ENCODE assay signal across 8 cellular contexts in genomic region chr4:3388461-3389185, GRCh38. TPM values are rescaled to one million over a fixed set of nuclear protein-coding genes. Genes with fewer than 3 reads are reported as not detected.
A peak's percentile ranks its signal among the peaks of the same experiment; 100 is the strongest.
DNase-seq lines count a peak whose midpoint lies in the region; ATAC-seq and TF ChIP-seq lines count a peak whose summit lies in the region.

No MANE protein-coding gene starts in this region.

- H3K4me3 Mint-ChIP-seq in GM23338 (peak overlapping the region; percentile 47), natural killer cell (peak overlapping the region; percentile 54)

- intact Hi-C loops in dorsolateral prefrontal cortex (cut with DNase I): no loop called here
- intact Hi-C loops in natural killer cell (cut with micrococcal nuclease): no loop called here

- no peak for TF ChIP-seq POLR2A in NB4 (IDR thresholded peaks at IDR 0.05; ENCODE audit: extremely low read depth, insufficient read length)

- H3K79me2 ChIP-seq in GM23338 (replicated peaks; ENCODE audit: insufficient read depth): no peaks in the 10 kb centered on the region

- no peaks in the 10 kb centered on the region for H3K9me2 ChIP-seq in GM23338 (ENCODE audit: insufficient read depth)

- no peak overlapping the region for H2AFZ ChIP-seq in GM23338

- H3K9me3 Mint-ChIP-seq in GM23338 (no peaks in the 10 kb centered on the region), natural killer cell (no peaks in the 10 kb centered on the region)

- no peaks in the 10 kb centered on the region for H3K36me3 ChIP-seq in GM23338 (ENCODE audit: insufficient read depth)

- peak overlapping the region; percentile 44; the same call in 1 of the 2 replicates for H3K4me2 ChIP-seq in GM23338

- H3K4me1 Mint-ChIP-seq in GM23338 (peaks cover 69% of the 10 kb centered on the region), natural killer cell (peaks cover 19 to 36% of the 10 kb centered on the region in 2 donors)

- H3K27ac ChIP-seq in GM23338 (ENCODE audit: low read depth) (no peak overlapping the region), dorsolateral prefrontal cortex (peak overlapping the region in 50 of 59 donors; percentile 1 to 87 (median 70))

- peaks cover 42% of the 10 kb centered on the region for H3K4me1 ChIP-seq in GM23338 (ENCODE audit: insufficient read depth)

- H3K27me3 Mint-ChIP-seq in GM23338 (ENCODE audit: insufficient read depth, low read depth, poor library complexity) (peaks cover 13% of the 10 kb centered on the region), natural killer cell (ENCODE audit: low read depth in 2 of 2) (peaks cover 6 to 16% of the 10 kb centered on the region in 2 donors)

- H3K27ac Mint-ChIP-seq in GM23338 (peak overlapping the region; percentile 40; the same call in 1 of the 2 replicates), natural killer cell (peak overlapping the region in 1 of 2 donors; percentile 77)

- no peaks in the 10 kb centered on the region for H4K20me1 ChIP-seq in GM23338 (replicated peaks; ENCODE audit: insufficient read depth)

- H3K36me3 Mint-ChIP-seq in GM23338 (ENCODE audit: low read depth) (no peaks in the 10 kb centered on the region; the same call in 2 of the 3 replicates), natural killer cell (no peaks in the 10 kb centered on the region)

- H3K27me3 ChIP-seq in GM23338 (ENCODE audit: insufficient read depth) (no peaks in the 10 kb centered on the region), dorsolateral prefrontal cortex (no peaks in the 10 kb centered on the region)

- H3K4me3 ChIP-seq in GM23338 (no peak overlapping the region), NB4 (ENCODE audit: low read depth, low read length) (peak overlapping the region; percentile 42), dorsolateral prefrontal cortex (peak overlapping the region in 40 of 59 donors; percentile 1 to 52 (median 28))

- no peaks in the 10 kb centered on the region for H3F3A ChIP-seq in GM23338 (replicated peaks; ENCODE audit: low read depth)

- DNase-seq in GM04503 (ENCODE audit: low read depth) (peak; percentile 72), GM23338 (ENCODE audit: low spot score) (no peak), NB4 (ENCODE audit: low read depth) (peak; percentile 79), dorsolateral prefrontal cortex (no peak), natural killer cell (no peak), activated T-cell treated with anti-CD3 and anti-CD28 coated beads for 4 hours (no peak)
- no peak for DNase-seq in effector CD8-positive, alpha-beta T cell (lab: John Stamatoyannopoulos, UW)
- DNase-seq in stimulated activated CD4-positive, alpha-beta T cell treated with anti-CD3 and anti-CD28 coated beads, Interleukin-4, amount 100 ng/mL, for 1 hour: no peak

- no peak for TF ChIP-seq CTCF in GM23338 (conservative IDR thresholded peaks at IDR 0.05; ENCODE audit: low read depth in 2 of 2)
- TF ChIP-seq CTCF in NB4 (IDR thresholded peaks at IDR 0.05; ENCODE audit: low read depth, low read length): no peak
- TF ChIP-seq CTCF in dorsolateral prefrontal cortex (IDR thresholded peaks at IDR 0.05 in 54 of 56, conservative IDR thresholded peaks at IDR 0.05 in 2 of 56; ENCODE audit: low read depth in 1 of 56, partially characterized antibody in 56 of 56): no peak
- no peak for TF ChIP-seq CTCF in natural killer cell (IDR thresholded peaks at IDR 0.05)

- ATAC-seq in GM23338 (peak; percentile 30), natural killer cell (peak; percentile 16 to 45 (median 44))

TF ChIP-seq in GM23338, 12 proteins besides CTCF, POLR2A, EP300 and RAD21:
- TF ChIP-seq, protein P1, sequence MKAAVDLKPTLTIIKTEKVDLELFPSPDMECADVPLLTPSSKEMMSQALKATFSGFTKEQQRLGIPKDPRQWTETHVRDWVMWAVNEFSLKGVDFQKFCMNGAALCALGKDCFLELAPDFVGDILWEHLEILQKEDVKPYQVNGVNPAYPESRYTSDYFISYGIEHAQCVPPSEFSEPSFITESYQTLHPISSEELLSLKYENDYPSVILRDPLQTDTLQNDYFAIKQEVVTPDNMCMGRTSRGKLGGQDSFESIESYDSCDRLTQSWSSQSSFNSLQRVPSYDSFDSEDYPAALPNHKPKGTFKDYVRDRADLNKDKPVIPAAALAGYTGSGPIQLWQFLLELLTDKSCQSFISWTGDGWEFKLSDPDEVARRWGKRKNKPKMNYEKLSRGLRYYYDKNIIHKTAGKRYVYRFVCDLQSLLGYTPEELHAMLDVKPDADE (IDR thresholded peaks at IDR 0.05): no peak
- TF ChIP-seq EZH2phosphoT487 (IDR thresholded peaks at IDR 0.05; ENCODE audit: unreplicated experiment): no peak
- TF ChIP-seq CREB1 (CRISPR knock-in tag; IDR thresholded peaks at IDR 0.05; ENCODE audit: low read depth): no peak

RNA-seq across cellular contexts. Expression of gene HGFAC, which starts 53.1 kb away (rescaled TPM):
- 0.94 TPM in 1 of 2 replicates, not detected in the other for total RNA-seq in GM23338 (2014; rRNA removed; shearing (Covaris generic))
- polyA plus RNA-seq in GM23338 (2016; fragmentation: Nextera tagmentation; extraction: Ambion mirVana): not detected in 2 replicates
- total RNA-seq in dorsolateral prefrontal cortex (10 to 100 TPM in 5 of 120 experiments, 1 to 10 TPM in 109, under 1 TPM in 6; 0.33 to 18.9 (median 3.4) TPM), natural killer cell (under 1 TPM in 2 of 3 donors, not detected in 1; 0.43 to 0.54 TPM)

Comparison
In these comparisons a context has a peak if more than half of its experiments do, and no peak if none do; other contexts are left out.
1. DNase-seq: peak in GM04503 (single experiment) and NB4 (single experiment); none in GM23338 (single experiment), dorsolateral prefrontal cortex (0 of 10), natural killer cell (single experiment), activated T-cell treated with anti-CD3 and anti-CD28 coated beads for 4 hours (single experiment), effector CD8-positive, alpha-beta T cell (single experiment) and stimulated activated CD4-positive, alpha-beta T cell treated with anti-CD3 and anti-CD28 coated beads, Interleukin-4, amount 100 ng/mL, for 1 hour (single experiment).